ENCODE assay signal across 32 cellular contexts in the genomic region with DNA sequence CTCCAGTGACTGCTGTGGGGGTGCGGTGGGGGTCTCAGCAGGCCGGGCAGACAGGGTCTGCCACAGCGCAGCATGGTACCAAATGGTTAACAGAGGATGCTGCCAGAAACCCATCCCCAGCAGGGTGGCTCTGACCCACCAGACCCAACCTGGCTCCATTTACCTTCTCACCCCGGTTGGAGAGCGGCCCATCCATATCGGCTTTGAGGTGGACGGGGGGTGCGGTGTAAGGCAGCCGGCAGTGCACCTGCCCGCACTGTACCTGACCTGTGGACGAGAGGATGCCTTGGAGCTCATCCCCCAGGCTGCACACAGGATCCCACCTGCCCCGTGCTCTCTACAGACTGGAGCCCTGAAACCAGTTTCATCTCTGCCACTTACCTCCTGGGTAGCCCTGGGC. TPM values are rescaled to one million over a fixed set of nuclear protein-coding genes. Genes with fewer than 3 reads are reported as not detected.
"Had no signal": no experiment of that assay in that cellular context is flagged by ENCODE, and none has a peak within 500 bp of the region (broad histone marks: within the 10 kb centered on the region; RNA-seq: fewer than 3 reads in every experiment).

No MANE protein-coding gene starts in this region.

- H3K4me1 ChIP-seq: parathyroid adenoma, right lobe of liver had no signal

- H3K79me2 ChIP-seq: parathyroid adenoma had no signal

- H2AFZ ChIP-seq: parathyroid adenoma had no signal

- H3K9me3 ChIP-seq: left ventricle myocardium inferior, mucosa of descending colon, right atrium auricular region, right lobe of liver, suprapubic skin, thoracic aorta, tibial artery, uterus had no signal

- H3K4me2 ChIP-seq: smooth muscle cell had no signal

- H3K27ac ChIP-seq: left ventricle myocardium inferior, parathyroid adenoma, right atrium auricular region, right lobe of liver, suprapubic skin, thoracic aorta, tibial artery, uterus had no signal

- ATAC-seq: mucosa of descending colon; naive thymus-derived CD4-positive, alpha-beta T cell; natural killer cell treated with Interleukin-12 subunit alpha and Interleukin-12 subunit beta and Interleukin-15 and Interleukin-18, amount 100 ng/mL, for 72 hours; right lobe of liver; stimulated activated naive B cell treated with anti-CD40 and anti-IgM and Interleukin-4, amounts not matched to agents 10 μg/mL and 1 μg/mL and 100 μg/mL, for 72 hours had no signal

- DNase-seq: head of caudate nucleus; hippocampal formation; immature natural killer cell; kidney; left ventricle myocardium inferior; midbrain; mucosa of descending colon; naive thymus-derived CD4-positive, alpha-beta T cell; nucleus accumbens; right lobe of liver; stimulated activated CD4-positive, alpha-beta T cell treated with anti-CD3 and anti-CD28 coated beads, Interleukin-12 subunit alpha, Interleukin-12 subunit beta, amount 100 ng/mL, for 4 hours; stimulated activated CD4-positive, alpha-beta T cell treated with anti-CD3 and anti-CD28 coated beads, Interleukin-15, amount 100 ng/mL, for 24 hours; stimulated activated CD4-positive, alpha-beta T cell treated with anti-CD3 and anti-CD28 coated beads, Interleukin-2, amount 100 ng/mL, for 24 hours; stimulated activated CD4-positive, alpha-beta T cell treated with anti-CD3 and anti-CD28 coated beads, Interleukin-4, amount 100 ng/mL, for 1 hour; stimulated activated naive B cell treated with anti-CD40 and anti-IgM and Interleukin-4, amounts not matched to agents 10 μg/mL and 1 μg/mL and 100 μg/mL, for 72 hours; tibial artery; trophoblast cell; uterus had no signal

- H3K4me3 ChIP-seq: left ventricle myocardium inferior, mucosa of descending colon, right atrium auricular region, right lobe of liver, smooth muscle cell, suprapubic skin, thoracic aorta, tibial artery, uterus had no signal

- H3K36me3 ChIP-seq: left ventricle myocardium inferior, right atrium auricular region, right lobe of liver, suprapubic skin, thoracic aorta, tibial artery, uterus had no signal

RNA-seq across cellular contexts. Expression of gene LHX6, which starts 19.3 kb away (rescaled TPM):
- total RNA-seq: naive thymus-derived CD4-positive, alpha-beta T cell; natural killer cell treated with Interleukin-12 subunit alpha and Interleukin-12 subunit beta and Interleukin-15 and Interleukin-18, amount 100 ng/mL, for 72 hours; osteocyte; smooth muscle cell had no signal

RNA-seq across cellular contexts. Expression of gene MORN5, which starts 49.7 kb away (rescaled TPM):
- total RNA-seq: left ventricle myocardium inferior; lower leg skin; lung microvascular endothelial cell; mesenteric fat pad; myocyte; naive thymus-derived CD4-positive, alpha-beta T cell; natural killer cell treated with Interleukin-12 subunit alpha and Interleukin-12 subunit beta and Interleukin-15 and Interleukin-18, amount 100 ng/mL, for 72 hours; osteocyte; pulmonary artery endothelial cell; right atrium auricular region; right lobe of liver; skeletal muscle tissue; smooth muscle cell; subcutaneous adipose tissue; suprapubic skin; thoracic aorta had no signal
